ENCODE assay signal across 8 cellular contexts in the genomic region with DNA sequence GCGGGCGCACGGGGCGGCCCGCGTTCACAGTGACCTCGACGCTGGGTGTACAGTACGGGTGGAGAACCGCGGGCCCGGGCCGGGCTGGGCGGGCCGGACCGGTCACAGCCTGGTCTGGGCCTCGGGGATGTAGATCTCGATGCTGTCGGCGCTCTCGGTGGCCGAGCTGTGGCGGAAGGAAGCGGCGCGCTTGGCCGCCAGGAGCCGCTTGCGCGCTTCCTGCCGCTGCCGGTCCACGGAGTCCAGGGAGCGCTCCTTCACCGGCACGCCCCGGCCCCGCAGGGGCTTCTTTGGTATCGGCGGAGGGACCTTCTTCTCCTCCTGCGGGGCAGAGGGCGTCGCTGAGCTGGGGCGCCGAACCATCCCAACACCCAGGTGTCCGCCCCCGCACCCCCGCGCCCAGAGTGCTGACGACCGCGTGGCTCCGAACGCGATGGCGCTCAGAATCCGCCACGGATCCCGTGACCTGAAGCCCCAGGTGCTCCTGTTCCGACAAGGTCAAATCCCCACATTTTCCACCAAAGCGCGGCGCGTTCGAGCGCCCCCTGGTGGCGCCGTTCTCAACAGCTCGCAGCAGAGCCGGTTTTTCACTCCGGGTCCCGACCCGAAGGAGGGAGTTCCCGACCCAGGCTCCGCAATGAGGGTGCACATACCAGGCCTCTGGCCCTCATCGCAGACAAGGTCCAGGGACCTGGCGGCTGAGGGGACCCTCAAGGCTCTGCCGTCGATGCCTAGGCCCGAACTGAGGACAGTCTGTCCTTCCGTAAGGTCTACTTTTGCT. TPM values are rescaled to one million over a fixed set of nuclear protein-coding genes. Genes with fewer than 3 reads are reported as not detected.
DNase-seq lines count a peak whose midpoint lies in the region; ATAC-seq and TF ChIP-seq lines count a peak whose summit lies in the region.

No MANE protein-coding gene starts in this region.

- POLR2A ChIA-PET in HEK293T (lab: Yijun Ruan, JAX) = interaction anchor here (1.0 to 1.4 kb wide), 3 partner anchors 10 to 119 kb away, joined by 3 to 6 read pairs (median 3); a partner anchor contains a TSS

- H3K27ac ChIP-seq in cingulate gyrus (ENCODE audit: low read depth, low read length) = peak overlapping the region; percentile 60

- H3K9ac ChIP-seq in ES-I3 (ENCODE audit: low read depth, low read length) = peak overlapping the region; percentile 98

- H3K9me3 ChIP-seq in ES-I3 (ENCODE audit: control insufficient read depth, insufficient read depth, low read length) = no peaks in the 10 kb centered on the region

- peak; percentile 85 for DNase-seq in HEK293T (ENCODE audit: extremely low spot score)
- peak; percentile 80 to 84 for DNase-seq in NCI-H2081 (lab: John Stamatoyannopoulos, UW)
- DNase-seq in activated CD4-positive, alpha-beta T cell treated with anti-CD3 and anti-CD28 coated beads for 4 hours = peak; percentile 93 to 96
- peak; percentile 76 to 95 for DNase-seq in left colon
- DNase-seq in stimulated activated CD4-positive, alpha-beta T cell treated with anti-CD3 and anti-CD28 coated beads, Interleukin-1b, Interleukin-23, amount 100 ng/mL, for 4 hours (ENCODE audit: low read depth in 2 of 2) = peak; percentile 95 to 97
- DNase-seq in NCI-H446 treated with DMSO at 0.1 percent for 48 hours (lab: John Stamatoyannopoulos, UW) = no peak

- ATAC-seq in left colon = peak; percentile 70

- H3K36me3 ChIP-seq in ES-I3 (ENCODE audit: insufficient read depth, low read length) = no peaks in the 10 kb centered on the region

- intact Hi-C loops in left colon (cut with DNase I, micrococcal nuclease) = no loop called here

- no peaks in the 10 kb centered on the region for H3K4me1 ChIP-seq in ES-I3 (ENCODE audit: insufficient read depth, low read length)

- CTCF ChIA-PET in HEK293T (lab: Yijun Ruan, JAX) = interaction anchor here (0.7 to 1.8 kb wide), 6 partner anchors 10 to 54 kb away, joined by 3 to 5 read pairs (median 3); no protein-coding TSS in a partner anchor

TF ChIP-seq in HEK293T, 16 proteins besides CTCF, POLR2A, EP300 and RAD21:
- TF ChIP-seq BHLHE40 (IDR thresholded peaks at IDR 0.05; ENCODE audit: borderline replicate concordance) = no peak
- no peak for TF ChIP-seq FOXK2 (IDR thresholded peaks at IDR 0.05)
- TF ChIP-seq L3MBTL2 (conservative IDR thresholded peaks at IDR 0.05) = peak; percentile 94
- TF ChIP-seq CTBP1 (IDR thresholded peaks at IDR 0.05; ENCODE audit: borderline replicate concordance) = no peak
- TF ChIP-seq FOXA1 (IDR thresholded peaks at IDR 0.05) = no peak
- no peak for TF ChIP-seq LEF1 (IDR thresholded peaks at IDR 0.05; ENCODE audit: borderline replicate concordance)
- TF ChIP-seq SP1 (IDR thresholded peaks at IDR 0.05) = no peak
TF ChIP-seq in HEK293T: peak in this region for 1.

RNA-seq across cellular contexts. Expression of a gene that starts 6.6 kb away (rescaled TPM):
- 10 to 100 TPM; 58.8 to 59.4 TPM for total RNA-seq in left colon
